ENCODE assay signal across 13 cellular contexts in the genomic region with DNA sequence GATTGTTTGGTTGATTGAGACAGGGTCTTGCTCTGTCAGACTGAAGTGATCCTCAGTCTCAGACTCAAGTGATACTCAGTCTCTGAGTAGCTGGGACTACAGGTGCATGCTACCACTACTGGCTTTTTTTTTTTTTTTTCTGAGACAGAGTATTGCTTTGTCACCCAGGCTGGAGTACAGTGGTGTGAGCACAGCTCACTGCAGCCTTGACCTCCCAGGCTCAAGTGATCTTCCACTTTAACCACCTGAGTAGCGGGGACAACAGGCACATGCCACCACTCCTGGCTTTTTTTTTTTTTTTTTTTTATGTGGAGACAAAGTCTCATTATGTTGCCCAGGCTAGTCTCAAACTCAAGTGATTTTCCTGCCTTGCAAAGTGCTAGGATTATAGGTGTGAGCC.
"Had no signal": no experiment of that assay in that cellular context is flagged by ENCODE, and none has a peak within 500 bp of the region (broad histone marks: within the 10 kb centered on the region; RNA-seq: fewer than 3 reads in every experiment).

No MANE protein-coding gene starts in this region.

- H3K4me3 ChIP-seq: colonic mucosa, gastroesophageal sphincter, ovary had no signal

- H3K9me3 ChIP-seq: colonic mucosa, gastroesophageal sphincter, ovary had no signal

- H3K27ac ChIP-seq: colonic mucosa, epithelial cell of prostate, gastroesophageal sphincter, ovary had no signal

- DNase-seq: activated CD4-positive, alpha-beta memory T cell treated with anti-CD3 and anti-CD28 coated beads for 36 hours; activated CD4-positive, alpha-beta T cell treated with anti-CD3 and anti-CD28 coated beads for 1 hour; activated naive CD4-positive, alpha-beta T cell; activated naive CD8-positive, alpha-beta T cell treated with anti-CD3 and anti-CD28 coated beads, Interleukin-2, amount 50 U/mL, for 24 hours; activated T-cell treated with anti-CD3 and anti-CD28 coated beads, Interleukin-2, amount 50 U/mL, for 48 hours; colonic mucosa; effector CD8-positive, alpha-beta T cell; kidney; ovary; stimulated activated CD4-positive, alpha-beta T cell treated with anti-CD3 and anti-CD28 coated beads, Interleukin-12 subunit alpha, Interleukin-12 subunit beta, amount 100 ng/mL, for 4 hours; stimulated activated naive CD4-positive, alpha-beta T cell had no signal

- ATAC-seq: activated naive CD8-positive, alpha-beta T cell treated with anti-CD3 and anti-CD28 coated beads, Interleukin-2, amount 50 U/mL, for 24 hours; gastroesophageal sphincter had no signal

- H3K27me3 ChIP-seq: colonic mucosa, gastroesophageal sphincter, ovary had no signal

- H3K4me1 ChIP-seq: colonic mucosa had no signal

- H3K36me3 ChIP-seq: ovary had no signal
